ENCODE assay signal across 27 cellular contexts in the genomic region with DNA sequence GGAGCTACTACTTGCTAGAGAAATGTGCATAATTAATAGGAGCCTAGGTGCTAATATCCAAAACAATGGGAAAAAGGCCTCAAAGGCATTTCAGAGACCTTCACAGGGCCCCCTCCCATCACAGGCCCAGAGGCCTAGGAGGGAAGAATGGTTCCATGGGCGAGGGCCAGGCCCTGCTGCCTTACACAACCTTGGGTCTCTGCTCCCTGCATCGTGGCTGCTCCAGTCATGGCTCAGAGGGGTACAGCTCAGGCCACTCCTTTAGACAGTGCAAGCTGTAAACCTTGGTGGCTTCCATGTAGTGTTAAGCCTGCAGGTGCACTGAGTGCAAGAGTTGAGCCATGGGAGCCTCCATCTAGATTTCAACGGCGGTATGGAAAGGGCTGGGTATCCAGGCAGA.
"Had no signal": no experiment of that assay in that cellular context is flagged by ENCODE, and none has a peak within 500 bp of the region (broad histone marks: within the 10 kb centered on the region; RNA-seq: fewer than 3 reads in every experiment).

No MANE protein-coding gene starts in this region.

- ATAC-seq: stimulated activated effector memory CD8-positive, alpha-beta T cell treated with anti-CD3 and anti-CD28 coated beads, Interleukin-12 subunit alpha, Interleukin-12 subunit beta, amount 100 ng/mL, for 72 hours; stimulated activated naive CD8-positive, alpha-beta T cell treated with anti-CD3 and anti-CD28 coated beads, Interleukin-15, amount 100 ng/mL, for 72 hours; stimulated activated naive CD8-positive, alpha-beta T cell treated with anti-CD3 and anti-CD28 coated beads, Interleukin-15, Interleukin-2, amounts not matched to agents 100 U/mL and 50 U/mL, for 24 hours; upper lobe of right lung had no signal

- H3K27ac ChIP-seq: stomach, suprapubic skin, testis, thoracic aorta, thyroid gland, tibial artery, tibial nerve, transverse colon, upper lobe of left lung, upper lobe of right lung, uterus, vagina had no signal

- H3K4me3 ChIP-seq: stomach, suprapubic skin, testis, thoracic aorta, thyroid gland, tibial artery, tibial nerve, transverse colon, upper lobe of left lung, upper lobe of right lung, uterus, vagina had no signal

- H3K36me3 Mint-ChIP-seq: stimulated activated effector memory CD8-positive, alpha-beta T cell treated with anti-CD3 and anti-CD28 coated beads, Interleukin-12 subunit alpha, Interleukin-12 subunit beta, amount 100 ng/mL, for 72 hours; type B pancreatic cell had no signal

- H3K9me3 ChIP-seq: suprapubic skin, testis, thoracic aorta, thyroid gland, tibial artery, transverse colon, upper lobe of right lung, uterus, vagina had no signal

- H3K36me3 ChIP-seq: stomach, suprapubic skin, thoracic aorta, thyroid gland, tibial artery, tibial nerve, transverse colon, upper lobe of left lung, upper lobe of right lung, uterus, vagina had no signal

- H3K27me3 Mint-ChIP-seq: stimulated activated naive CD8-positive, alpha-beta T cell treated with anti-CD3 and anti-CD28 coated beads, Interleukin-15, amount 100 ng/mL, for 72 hours; stimulated activated naive CD8-positive, alpha-beta T cell treated with anti-CD3 and anti-CD28 coated beads, Interleukin-15, Interleukin-2, amounts not matched to agents 100 ng/mL and 50 ng/mL, for 24 hours; type B pancreatic cell had no signal

- H3K9me3 Mint-ChIP-seq: stimulated activated naive CD8-positive, alpha-beta T cell treated with anti-CD3 and anti-CD28 coated beads, Interleukin-15, Interleukin-2, amounts not matched to agents 100 ng/mL and 50 ng/mL, for 24 hours had no signal

- H3K4me1 Mint-ChIP-seq: stimulated activated effector memory CD8-positive, alpha-beta T cell treated with anti-CD3 and anti-CD28 coated beads, Interleukin-12 subunit alpha, Interleukin-12 subunit beta, amount 100 ng/mL, for 72 hours; stimulated activated naive CD8-positive, alpha-beta T cell treated with anti-CD3 and anti-CD28 coated beads, Interleukin-15, amount 100 ng/mL, for 72 hours had no signal

- H3K27ac Mint-ChIP-seq: stimulated activated effector memory CD8-positive, alpha-beta T cell treated with anti-CD3 and anti-CD28 coated beads, Interleukin-12 subunit alpha, Interleukin-12 subunit beta, amount 100 ng/mL, for 72 hours; stimulated activated naive CD8-positive, alpha-beta T cell treated with anti-CD3 and anti-CD28 coated beads, Interleukin-15, Interleukin-2, amounts not matched to agents 100 ng/mL and 50 ng/mL, for 24 hours; type B pancreatic cell had no signal

- H3K27me3 ChIP-seq: stomach, suprapubic skin, testis, thyroid gland, tibial artery, tibial nerve, transverse colon, upper lobe of left lung, upper lobe of right lung, vagina had no signal

- H3K4me1 ChIP-seq: stomach, suprapubic skin, testis, thyroid gland, tibial artery, tibial nerve, transverse colon, upper lobe of left lung, upper lobe of right lung, uterus, vagina had no signal

- DNase-seq: stimulated activated CD4-positive, alpha-beta T cell treated with anti-CD3 and anti-CD28 coated beads, Interleukin-2, amount 100 ng/mL, for 24 hours; stimulated activated CD4-positive, alpha-beta T cell treated with anti-CD3 and anti-CD28 coated beads, Interleukin-2, amount 100 ng/mL, for 48 hours; stimulated activated CD4-positive, alpha-beta T cell treated with anti-CD3 and anti-CD28 coated beads, Interleukin-4, amount 100 ng/mL, for 1 hour; stimulated activated CD4-positive, alpha-beta T cell treated with anti-CD3 and anti-CD28 coated beads, Interleukin-4, amount 100 ng/mL, for 24 hours; stimulated activated CD4-positive, alpha-beta T cell treated with anti-CD3 and anti-CD28 coated beads, Interleukin-4, amount 100 ng/mL, for 4 hours; stimulated activated CD8-positive, alpha-beta memory T cell treated with anti-CD3 and anti-CD28 coated beads, Interleukin-4, amount 100 ng/mL, for 48 hours; stimulated activated naive CD4-positive, alpha-beta T cell; stimulated activated naive CD4-positive, alpha-beta T cell treated with Interleukin-2 at 50 U/mL for 16 hours; stimulated activated naive CD8-positive, alpha-beta T cell treated with anti-CD3 and anti-CD28 coated beads, Interleukin-15, amount 100 ng/mL, for 72 hours; stimulated activated naive CD8-positive, alpha-beta T cell treated with anti-CD3 and anti-CD28 coated beads, Interleukin-15, Interleukin-2, amounts not matched to agents 100 U/mL and 50 U/mL, for 24 hours; stomach; substantia nigra; testis; thyroid gland; tibial artery; transverse colon; trophoblast cell; upper lobe of left lung; upper lobe of right lung; uterus had no signal

- H3K4me3 Mint-ChIP-seq: stimulated activated effector memory CD8-positive, alpha-beta T cell treated with anti-CD3 and anti-CD28 coated beads, Interleukin-12 subunit alpha, Interleukin-12 subunit beta, amount 100 ng/mL, for 72 hours; stimulated activated naive CD8-positive, alpha-beta T cell treated with anti-CD3 and anti-CD28 coated beads, Interleukin-15, amount 100 ng/mL, for 72 hours; stimulated activated naive CD8-positive, alpha-beta T cell treated with anti-CD3 and anti-CD28 coated beads, Interleukin-15, Interleukin-2, amounts not matched to agents 100 ng/mL and 50 ng/mL, for 24 hours; type B pancreatic cell had no signal
